In genomic region chr9:79694208-79694607, GRCh38 we compare ENCODE assay signal across 1 cellular context.
TF ChIP-seq lines count a peak whose summit lies in the region.

No MANE protein-coding gene starts in this region.

TF ChIP-seq in IMR-90, 13 proteins besides CTCF, POLR2A, EP300 and RAD21:
- TF ChIP-seq MXI1 (IDR thresholded peaks at IDR 0.05; ENCODE audit: borderline replicate concordance, low read depth, low read length) = no peak
- no peak for TF ChIP-seq NFE2L2 (IDR thresholded peaks at IDR 0.05; ENCODE audit: low read depth, low read length)
- TF ChIP-seq BHLHE40 (IDR thresholded peaks at IDR 0.05; ENCODE audit: low read depth, low read length) = no peak
- TF ChIP-seq MAZ (IDR thresholded peaks at IDR 0.05; ENCODE audit: borderline replicate concordance, low read depth, low read length) = no peak
- TF ChIP-seq, protein P1, sequence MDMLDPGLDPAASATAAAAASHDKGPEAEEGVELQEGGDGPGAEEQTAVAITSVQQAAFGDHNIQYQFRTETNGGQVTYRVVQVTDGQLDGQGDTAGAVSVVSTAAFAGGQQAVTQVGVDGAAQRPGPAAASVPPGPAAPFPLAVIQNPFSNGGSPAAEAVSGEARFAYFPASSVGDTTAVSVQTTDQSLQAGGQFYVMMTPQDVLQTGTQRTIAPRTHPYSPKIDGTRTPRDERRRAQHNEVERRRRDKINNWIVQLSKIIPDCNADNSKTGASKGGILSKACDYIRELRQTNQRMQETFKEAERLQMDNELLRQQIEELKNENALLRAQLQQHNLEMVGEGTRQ (IDR thresholded peaks at IDR 0.05; ENCODE audit: low read depth, low read length) = no peak
- TF ChIP-seq RFX5 (IDR thresholded peaks at IDR 0.05; ENCODE audit: low read depth, low read length) = no peak
- no peak for TF ChIP-seq RCOR1 (IDR thresholded peaks at IDR 0.05; ENCODE audit: insufficient replicate concordance, low read length)
- no peak for TF ChIP-seq SMC3 (IDR thresholded peaks at IDR 0.05; ENCODE audit: low read depth, low read length)
- TF ChIP-seq CHD1 (IDR thresholded peaks at IDR 0.05; ENCODE audit: low read depth, low read length) = no peak
- no peak for TF ChIP-seq CEBPB (IDR thresholded peaks at IDR 0.05; ENCODE audit: low read depth, low read length)
- no peak for TF ChIP-seq MAFK (IDR thresholded peaks at IDR 0.05; ENCODE audit: low read depth, low read length)
- TF ChIP-seq, protein P2, sequence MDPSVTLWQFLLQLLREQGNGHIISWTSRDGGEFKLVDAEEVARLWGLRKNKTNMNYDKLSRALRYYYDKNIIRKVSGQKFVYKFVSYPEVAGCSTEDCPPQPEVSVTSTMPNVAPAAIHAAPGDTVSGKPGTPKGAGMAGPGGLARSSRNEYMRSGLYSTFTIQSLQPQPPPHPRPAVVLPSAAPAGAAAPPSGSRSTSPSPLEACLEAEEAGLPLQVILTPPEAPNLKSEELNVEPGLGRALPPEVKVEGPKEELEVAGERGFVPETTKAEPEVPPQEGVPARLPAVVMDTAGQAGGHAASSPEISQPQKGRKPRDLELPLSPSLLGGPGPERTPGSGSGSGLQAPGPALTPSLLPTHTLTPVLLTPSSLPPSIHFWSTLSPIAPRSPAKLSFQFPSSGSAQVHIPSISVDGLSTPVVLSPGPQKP (IDR thresholded peaks at IDR 0.05; ENCODE audit: borderline replicate concordance, low read depth, low read length) = no peak
- TF ChIP-seq FOS (IDR thresholded peaks at IDR 0.05; ENCODE audit: low read depth, low read length) = no peak
